In the genomic region with DNA sequence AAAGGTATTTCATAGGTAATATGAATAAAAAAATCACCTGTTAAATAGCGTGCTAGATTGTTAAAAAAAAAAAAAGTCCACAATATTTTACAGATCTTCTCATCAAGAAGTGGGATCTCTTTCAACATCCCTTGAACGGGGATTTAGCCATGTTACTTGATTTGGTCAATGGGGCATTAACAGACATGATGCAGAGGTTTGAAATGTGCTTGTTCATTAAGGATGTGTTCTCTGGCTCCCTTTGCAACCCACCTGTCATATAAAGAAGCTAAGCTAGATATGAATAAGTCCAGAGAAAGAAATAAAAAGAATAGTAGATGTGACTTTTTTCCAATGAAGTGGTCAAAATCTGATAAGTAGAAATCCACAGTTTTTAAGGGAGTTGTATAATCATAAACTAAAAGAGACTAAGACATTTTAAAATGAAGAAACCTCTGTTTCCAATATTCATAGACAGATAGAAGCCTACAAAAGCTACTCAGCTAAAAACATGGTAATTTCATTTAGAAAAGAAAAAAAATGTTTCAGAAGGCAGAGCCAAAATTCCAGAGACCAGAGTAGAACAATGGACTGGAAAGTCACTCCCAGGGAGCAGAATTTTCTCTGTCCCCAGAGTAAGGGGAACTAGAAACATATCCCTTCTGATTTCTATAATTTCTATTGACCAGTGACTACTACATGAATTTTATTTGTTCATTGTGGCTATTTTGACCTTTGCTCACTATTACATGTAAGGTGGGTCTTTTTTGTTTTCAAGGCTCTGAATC, we compare ENCODE assay signal across 14 cellular contexts.
"Had no signal": no experiment of that assay in that cellular context is flagged by ENCODE, and none has a peak within 500 bp of the region (broad histone marks: within the 10 kb centered on the region; RNA-seq: fewer than 3 reads in every experiment).

No MANE protein-coding gene starts in this region.

- ATAC-seq: activated CD4-positive, CD25-positive, alpha-beta regulatory T cell treated with anti-CD3 and anti-CD28 coated beads, Interleukin-2, amount 50 U/mL, for 24 hours; gastrocnemius medialis; natural killer cell; stimulated activated naive CD8-positive, alpha-beta T cell treated with anti-CD3 and anti-CD28 coated beads, Interleukin-15, Interleukin-2, amounts not matched to agents 100 U/mL and 50 U/mL, for 24 hours had no signal

- H3K4me3 ChIP-seq: colonic mucosa, gastrocnemius medialis, mucosa of descending colon, suprapubic skin had no signal

- H3K4me1 ChIP-seq: colonic mucosa, gastrocnemius medialis had no signal

- DNase-seq: activated CD4-positive, alpha-beta T cell treated with anti-CD3 and anti-CD28 coated beads, Interleukin-2, amount 50 U/mL, for 1 hour; activated naive CD4-positive, alpha-beta T cell; activated naive CD8-positive, alpha-beta T cell treated with anti-CD3 and anti-CD28 coated beads, Interleukin-2, amount 10 ng/mL, durations not matched to agents 7 days and 5 days; aorta; central memory CD4-positive, alpha-beta T cell; effector CD4-positive, alpha-beta T cell; gastrocnemius medialis; natural killer cell; stimulated activated naive CD8-positive, alpha-beta T cell treated with anti-CD3 and anti-CD28 coated beads, Interleukin-15, Interleukin-2, amounts not matched to agents 100 U/mL and 50 U/mL, for 24 hours; trophoblast cell had no signal

- H3K27ac ChIP-seq: colonic mucosa, gastrocnemius medialis, suprapubic skin had no signal

- H3K27me3 ChIP-seq: colonic mucosa, gastrocnemius medialis, suprapubic skin had no signal

- H3K36me3 ChIP-seq: colonic mucosa, gastrocnemius medialis, suprapubic skin had no signal

- H3K9me3 ChIP-seq: colonic mucosa, gastrocnemius medialis, mucosa of descending colon, suprapubic skin had no signal
